In the genomic region with DNA sequence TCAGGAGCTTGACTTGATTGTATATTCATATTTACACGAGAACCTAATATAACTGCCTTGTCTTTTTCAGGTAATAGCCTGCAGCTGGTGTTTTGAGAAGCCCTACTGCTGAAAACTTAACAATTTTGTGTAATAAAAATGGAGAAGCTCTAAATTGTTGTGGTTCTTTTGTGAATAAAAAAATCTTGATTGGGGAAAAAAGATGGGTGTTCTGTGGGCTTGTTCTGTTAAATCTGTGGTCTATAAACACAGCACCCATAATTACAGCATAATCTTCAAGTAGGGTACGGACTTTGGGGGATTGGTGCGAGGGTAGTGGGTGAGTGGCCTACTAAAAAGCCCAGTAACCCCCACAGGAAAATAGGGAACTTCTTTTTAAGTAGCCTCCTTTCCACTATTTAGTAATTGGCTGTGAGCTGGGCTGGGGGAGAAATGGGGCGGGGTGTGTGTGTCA, we compare ENCODE assay signal across 8 cellular contexts. TPM values are rescaled to one million over a fixed set of nuclear protein-coding genes. Genes with fewer than 3 reads are reported as not detected.
DNase-seq lines count a peak whose midpoint lies in the region; FAIRE-seq and TF ChIP-seq lines count a peak whose summit lies in the region.

No MANE protein-coding gene starts in this region.

- DNase-seq in Karpas-422 (no peak), osteoblast (ENCODE audit: insufficient read length, low spot score, missing footprints) (no peak), D341Med (ENCODE audit: low spot score) (no peak), middle frontal gyrus (ENCODE audit: extremely low spot score, low spot score) (no peak)
- no peak for DNase-seq in activated CD8-positive, alpha-beta memory T cell treated with anti-CD3 and anti-CD28 coated beads, Interleukin-2, amount 50 U/mL, for 48 hours
- no peak for DNase-seq in stimulated activated CD4-positive, alpha-beta T cell treated with anti-CD3 and anti-CD28 coated beads, Interleukin-4, amount 100 ng/mL, for 24 hours

- H2AFZ ChIP-seq in Karpas-422 (ENCODE audit: low read length), result no peak overlapping the region
- no peak overlapping the region for H2AFZ ChIP-seq in osteoblast (ENCODE audit: low read length)

- H3K79me2 ChIP-seq in Karpas-422 (ENCODE audit: low read length), result peaks cover 23% of the 10 kb centered on the region
- H3K79me2 ChIP-seq in osteoblast (ENCODE audit: insufficient read depth, low read length), result peaks cover 60% of the 10 kb centered on the region

- no peaks in the 10 kb centered on the region for H3K9me2 ChIP-seq in Karpas-422 (replicated peaks; ENCODE audit: insufficient read depth, low read length)

- H4K20me1 ChIP-seq in Karpas-422 (ENCODE audit: insufficient read depth, low read depth, low read length) (peaks cover 44% of the 10 kb centered on the region), osteoblast (ENCODE audit: insufficient read depth, low read length) (peaks cover 44% of the 10 kb centered on the region)

- peak overlapping the region; percentile 45 for H3K27ac ChIP-seq in Karpas-422 (ENCODE audit: low read length)
- peak overlapping the region; percentile 100 for H3K27ac ChIP-seq in cingulate gyrus (ENCODE audit: low read depth, low read length)
- H3K27ac ChIP-seq in osteoblast (ENCODE audit: low read depth, low read length), result peak overlapping the region; percentile 95

- FAIRE-seq in G401.6 (lab: Jason Lieb, UNC), result peak; percentile 41

- H3K9me3 ChIP-seq in Karpas-422 (ENCODE audit: low read length) (no peaks in the 10 kb centered on the region), osteoblast (ENCODE audit: low read depth, low read length) (no peaks in the 10 kb centered on the region)

- no peak overlapping the region for H3K9ac ChIP-seq in Karpas-422 (ENCODE audit: low read length)

- H3K36me3 ChIP-seq in Karpas-422 (ENCODE audit: insufficient read depth, low read length) (peaks cover 42% of the 10 kb centered on the region), osteoblast (ENCODE audit: insufficient read depth, low read length) (peaks cover 49% of the 10 kb centered on the region)

- no peak for TF ChIP-seq CTCF in osteoblast (IDR thresholded peaks at IDR 0.05; ENCODE audit: extremely low read depth, low read depth, low read length)

- no peaks in the 10 kb centered on the region for H3K27me3 ChIP-seq in Karpas-422 (ENCODE audit: low read length)
- H3K27me3 ChIP-seq in osteoblast (ENCODE audit: insufficient read depth, low read length), result no peaks in the 10 kb centered on the region

- H3K4me1 ChIP-seq in Karpas-422 (ENCODE audit: low read length), result peaks cover 68% of the 10 kb centered on the region
- H3K4me1 ChIP-seq in osteoblast (ENCODE audit: insufficient read depth, low read length), result no peaks in the 10 kb centered on the region

- H3K4me3 ChIP-seq in Karpas-422 (ENCODE audit: low read length) (no peak overlapping the region), osteoblast (ENCODE audit: insufficient read depth, low read length) (peak overlapping the region; percentile 86)

- H3K4me2 ChIP-seq in Karpas-422 (ENCODE audit: low read depth, low read length, poor library complexity, severe bottlenecking), result peak overlapping the region; percentile 10
- H3K4me2 ChIP-seq in osteoblast (ENCODE audit: insufficient read depth, low read length), result peak overlapping the region; percentile 86

RNA-seq across cellular contexts. Expression of gene MALAT1, which starts 7.5 kb away (rescaled TPM):
- total RNA-seq in Karpas-422 (2014; rRNA removed; shearing (Covaris generic); ENCODE audit: low replicate concordance), result 3,783 and 4,167 TPM in 2 replicates
- total RNA-seq in osteoblast, result 19,002 and 21,612 TPM in 2 replicates

RNA-seq across cellular contexts. Expression of gene SCYL1, which starts 18.5 kb away (rescaled TPM):
- 39.1 and 79.0 TPM in 2 replicates for total RNA-seq in Karpas-422 (2014; rRNA removed; shearing (Covaris generic); ENCODE audit: low replicate concordance)
- 109 and 115 TPM in 2 replicates for total RNA-seq in osteoblast

RNA-seq across cellular contexts. Expression of gene LTBP3, which starts 51.8 kb away (rescaled TPM):
- 1.3 and 6.8 TPM in 2 replicates for total RNA-seq in Karpas-422 (2014; rRNA removed; shearing (Covaris generic); ENCODE audit: low replicate concordance)
- total RNA-seq in osteoblast, result 40.7 and 41.6 TPM in 2 replicates

Comparison
In these comparisons a context has a peak if more than half of its experiments do, and no peak if none do; other contexts are left out.
1. H3K27ac ChIP-seq: peak in every context shown above with its lines; median percentile 100 in cingulate gyrus; 95 in osteoblast; 45 in Karpas-422.